ENCODE assay signal across 9 cellular contexts in genomic region chr1:235012436-235013210, GRCh38.
DNase-seq lines count a peak whose midpoint lies in the region; ATAC-seq and TF ChIP-seq lines count a peak whose summit lies in the region.
"Had no signal": no experiment of that assay in that cellular context is flagged by ENCODE, and none has a peak within 500 bp of the region (broad histone marks: within the 10 kb centered on the region; RNA-seq: fewer than 3 reads in every experiment).

No MANE protein-coding gene starts in this region.

- DNase-seq in stimulated activated naive CD8-positive, alpha-beta T cell treated with anti-CD3 and anti-CD28 coated beads, Interleukin-15, Interleukin-2, amounts not matched to agents 100 U/mL and 50 U/mL, for 24 hours: no peak
- DNase-seq in brain microvascular endothelial cell (no peak), mesenteric fat pad (ENCODE audit: low spot score) (peak; percentile 53), NCI-H2227 (lab: John Stamatoyannopoulos, UW; ENCODE audit: unreplicated experiment) (no peak), kidney glomerular epithelial cell (lab: John Stamatoyannopoulos, UW) (no peak), GM20000 (ENCODE audit: low spot score) (no peak)

- TF ChIP-seq CTCF in brain microvascular endothelial cell (IDR thresholded peaks at IDR 0.05; ENCODE audit: low read depth, low read length, missing control alignments): no peak
- TF ChIP-seq CTCF in GM20000 (IDR thresholded peaks at IDR 0.05; ENCODE audit: extremely low read depth, missing control alignments): no peak

- peaks cover 98% of the 10 kb centered on the region for H3K4me1 Mint-ChIP-seq in stimulated activated naive CD8-positive, alpha-beta T cell treated with anti-CD3 and anti-CD28 coated beads, Interleukin-15, Interleukin-2, amounts not matched to agents 100 ng/mL and 50 ng/mL, for 24 hours (ENCODE audit: low read depth)

- H3K27ac ChIP-seq in brain microvascular endothelial cell: peak overlapping the region; percentile 88
- H3K27ac ChIP-seq: SK-N-MC had no signal

- H3K36me3 ChIP-seq in brain microvascular endothelial cell (replicated peaks): no peaks in the 10 kb centered on the region

- in situ Hi-C loops in brain microvascular endothelial cell (cut with HindIII; ENCODE audit: low pct_ligation_motif_present, low sequenced_read_pairs): no loop called here

- H3K27me3 ChIP-seq in brain microvascular endothelial cell (replicated peaks): no peaks in the 10 kb centered on the region

- peaks cover 12% of the 10 kb centered on the region for H3K9me3 Mint-ChIP-seq in stimulated activated naive CD8-positive, alpha-beta T cell treated with anti-CD3 and anti-CD28 coated beads, Interleukin-15, Interleukin-2, amounts not matched to agents 100 ng/mL and 50 ng/mL, for 24 hours

- H3K27me3 Mint-ChIP-seq in stimulated activated naive CD8-positive, alpha-beta T cell treated with anti-CD3 and anti-CD28 coated beads, Interleukin-15, Interleukin-2, amounts not matched to agents 100 ng/mL and 50 ng/mL, for 24 hours: no peaks in the 10 kb centered on the region

- peaks cover 15% of the 10 kb centered on the region for H3K36me3 Mint-ChIP-seq in stimulated activated naive CD8-positive, alpha-beta T cell treated with anti-CD3 and anti-CD28 coated beads, Interleukin-15, Interleukin-2, amounts not matched to agents 100 ng/mL and 50 ng/mL, for 24 hours (ENCODE audit: low read depth)

- peak overlapping the region; percentile 71 for H3K4me3 Mint-ChIP-seq in stimulated activated naive CD8-positive, alpha-beta T cell treated with anti-CD3 and anti-CD28 coated beads, Interleukin-15, Interleukin-2, amounts not matched to agents 100 ng/mL and 50 ng/mL, for 24 hours

- ATAC-seq in stimulated activated naive CD8-positive, alpha-beta T cell treated with anti-CD3 and anti-CD28 coated beads, Interleukin-15, Interleukin-2, amounts not matched to agents 100 U/mL and 50 U/mL, for 24 hours: no peak
- ATAC-seq in GM21390 (IDR thresholded peaks at IDR 0.05; ENCODE audit: unreplicated experiment): no peak

- peak overlapping the region; percentile 95 for H3K27ac Mint-ChIP-seq in stimulated activated naive CD8-positive, alpha-beta T cell treated with anti-CD3 and anti-CD28 coated beads, Interleukin-15, Interleukin-2, amounts not matched to agents 100 ng/mL and 50 ng/mL, for 24 hours

- H3K4me3 ChIP-seq in brain microvascular endothelial cell (ENCODE audit: low read depth, low read length): no peak overlapping the region
- H3K4me3 ChIP-seq: SK-N-MC had no signal
